In genomic region chrX:9784317-9784716, GRCh38 we compare ENCODE assay signal across 9 cellular contexts. TPM values are rescaled to one million over a fixed set of nuclear protein-coding genes. Genes with fewer than 3 reads are reported as not detected.
"Had no signal": no experiment of that assay in that cellular context is flagged by ENCODE, and none has a peak within 500 bp of the region (broad histone marks: within the 10 kb centered on the region; RNA-seq: fewer than 3 reads in every experiment).

No MANE protein-coding gene starts in this region.

RNA-seq across cellular contexts. Expression of gene SHROOM2, which starts 1.9 kb away (rescaled TPM):
- total RNA-seq: activated CD4-positive, alpha-beta memory T cell treated with anti-CD3 and anti-CD28 coated beads, Interleukin-2, amount 10 ng/mL, durations not matched to agents 7 days and 5 days; activated CD4-positive, alpha-beta T cell treated with anti-CD3 and anti-CD28 coated beads for 36 hours; activated CD4-positive, alpha-beta T cell treated with anti-CD3 and anti-CD28 coated beads, Interleukin-2, amount 10 ng/mL, durations not matched to agents 7 days and 5 days; activated CD8-positive, alpha-beta memory T cell treated with anti-CD3 and anti-CD28 coated beads, Interleukin-2, amount 10 ng/mL, durations not matched to agents 7 days and 5 days; activated CD8-positive, alpha-beta T cell treated with anti-CD3 and anti-CD28 coated beads, Interleukin-2, amount 10 ng/mL, durations not matched to agents 7 days and 5 days; activated naive CD8-positive, alpha-beta T cell treated with anti-CD3 and anti-CD28 coated beads, Interleukin-2, amount 10 ng/mL, durations not matched to agents 7 days and 5 days; activated T-helper 2 cell treated with anti-CD3 and anti-CD28 coated beads, Interferon-gamma antibody, Interleukin-2, Interleukin-4, amounts not matched to agents 10 μg/mL and 5 μg/mL and 100 μg/mL, durations not matched to agents 14 hours and 24 hours and 36 hours had no signal

RNA-seq across cellular contexts. Expression of gene GPR143, which starts 18.7 kb away (rescaled TPM):
- total RNA-seq: activated CD4-positive, alpha-beta memory T cell treated with anti-CD3 and anti-CD28 coated beads, Interleukin-2, amount 10 ng/mL, durations not matched to agents 7 days and 5 days; activated CD4-positive, alpha-beta T cell treated with anti-CD3 and anti-CD28 coated beads for 36 hours; activated CD4-positive, alpha-beta T cell treated with anti-CD3 and anti-CD28 coated beads, Interleukin-2, amount 10 ng/mL, durations not matched to agents 7 days and 5 days; activated CD8-positive, alpha-beta memory T cell treated with anti-CD3 and anti-CD28 coated beads, Interleukin-2, amount 10 ng/mL, durations not matched to agents 7 days and 5 days; activated CD8-positive, alpha-beta T cell treated with anti-CD3 and anti-CD28 coated beads, Interleukin-2, amount 10 ng/mL, durations not matched to agents 7 days and 5 days; activated naive CD8-positive, alpha-beta T cell treated with anti-CD3 and anti-CD28 coated beads, Interleukin-2, amount 10 ng/mL, durations not matched to agents 7 days and 5 days; activated T-helper 2 cell treated with anti-CD3 and anti-CD28 coated beads, Interferon-gamma antibody, Interleukin-2, Interleukin-4, amounts not matched to agents 10 μg/mL and 5 μg/mL and 100 μg/mL, durations not matched to agents 14 hours and 24 hours and 36 hours; ascending aorta; cardiac septum had no signal
